In genomic region chr6:32819729-32820128, GRCh38 we compare ENCODE assay signal across 14 cellular contexts. TPM values are rescaled to one million over a fixed set of nuclear protein-coding genes. Genes with fewer than 3 reads are reported as not detected.
A peak's percentile ranks its signal among the peaks of the same experiment; 100 is the strongest.
DNase-seq lines count a peak whose midpoint lies in the region; ATAC-seq and TF ChIP-seq lines count a peak whose summit lies in the region.
"Had no signal": no experiment of that assay in that cellular context is flagged by ENCODE, and none has a peak within 500 bp of the region (broad histone marks: within the 10 kb centered on the region; RNA-seq: fewer than 3 reads in every experiment).

No MANE protein-coding gene starts in this region.

- H3K27me3 ChIP-seq in RWPE2 (ENCODE audit: insufficient read depth, poor library complexity, severe bottlenecking) (no peaks in the 10 kb centered on the region), tibial artery (no peaks in the 10 kb centered on the region)

- H3K4me1 ChIP-seq in RWPE2 (ENCODE audit: insufficient read depth, poor library complexity, severe bottlenecking) = peaks cover 14% of the 10 kb centered on the region
- H3K4me1 ChIP-seq in tibial artery = peaks cover 0 to 4% (median 0%) of the 10 kb centered on the region in 4 donors
- H3K4me1 ChIP-seq: lower lobe of right lung had no signal

- H3K4me3 ChIP-seq in RWPE2 (ENCODE audit: severe bottlenecking) (no peak overlapping the region), fibroblast of mammary gland (ENCODE audit: control insufficient read depth, low read depth, low read length) (no peak overlapping the region), tibial artery (no peak overlapping the region)
- H3K4me3 ChIP-seq: GM12878, lower lobe of right lung had no signal

- POLR2A ChIA-PET in activated CD8-positive, alpha-beta T cell treated with anti-CD3 and anti-CD28 coated beads for 36 hours (lab: Charles Lee) = interaction anchor here (0.9 to 4.3 kb wide), 5 partner anchors 8 to 25 kb away, joined by 3 to 25 read pairs (median 4); partner anchors contain the start of gene TAP2
- POLR2A ChIA-PET in activated CD8-positive, alpha-beta T cell treated with anti-CD3 and anti-CD28 coated beads, Interleukin-2, amount 10 ng/mL, durations not matched to agents 7 days and 5 days (lab: Charles Lee) = interaction anchor here (0.7 to 1.3 kb wide), 3 partner anchors 20 to 134 kb away, joined by 3 to 5 read pairs (median 3); no protein-coding TSS in a partner anchor

- ATAC-seq in activated CD8-positive, alpha-beta T cell treated with anti-CD3 and anti-CD28 coated beads for 36 hours = peak; percentile 17
- no peak for ATAC-seq in activated CD8-positive, alpha-beta T cell treated with anti-CD3 and anti-CD28 coated beads, Interleukin-2, amount 10 ng/mL, durations not matched to agents 7 days and 5 days
- ATAC-seq in RWPE2 (ENCODE audit: low read depth) = peak; percentile 86
- ATAC-seq: GM12878, lower lobe of right lung, sciatic nerve had no signal

- H3K36me3 ChIP-seq in RWPE2 (ENCODE audit: low read depth) (no peaks in the 10 kb centered on the region), tibial artery (no peaks in the 10 kb centered on the region)
- H3K36me3 ChIP-seq: lower lobe of right lung had no signal

- H3K4me1 Mint-ChIP-seq in activated CD8-positive, alpha-beta T cell treated with anti-CD3 and anti-CD28 coated beads for 36 hours (ENCODE audit: low read depth) = peaks cover 14% of the 10 kb centered on the region
- H3K4me1 Mint-ChIP-seq in activated CD8-positive, alpha-beta T cell treated with anti-CD3 and anti-CD28 coated beads, Interleukin-2, amount 10 ng/mL, durations not matched to agents 7 days and 5 days (ENCODE audit: low read depth) = peaks cover 16% of the 10 kb centered on the region
- H3K4me1 Mint-ChIP-seq in type B pancreatic cell (ENCODE audit: unreplicated experiment) (no peaks in the 10 kb centered on the region), progenitor cell of endocrine pancreas (ENCODE audit: low read depth) (no peaks in the 10 kb centered on the region)

- H3K9me3 ChIP-seq in RWPE2 (ENCODE audit: severe bottlenecking) (no peaks in the 10 kb centered on the region), tibial artery (no peaks in the 10 kb centered on the region)
- H3K9me3 ChIP-seq: lower lobe of right lung had no signal

- H3K9me3 Mint-ChIP-seq in activated CD8-positive, alpha-beta T cell treated with anti-CD3 and anti-CD28 coated beads for 36 hours = no peaks in the 10 kb centered on the region
- no peaks in the 10 kb centered on the region for H3K9me3 Mint-ChIP-seq in activated CD8-positive, alpha-beta T cell treated with anti-CD3 and anti-CD28 coated beads, Interleukin-2, amount 10 ng/mL, durations not matched to agents 7 days and 5 days (ENCODE audit: insufficient read depth)
- H3K9me3 Mint-ChIP-seq in type B pancreatic cell = peaks cover 8% of the 10 kb centered on the region
- no peaks in the 10 kb centered on the region for H3K9me3 Mint-ChIP-seq in progenitor cell of endocrine pancreas (ENCODE audit: low read depth)
- H3K9me3 Mint-ChIP-seq: activated naive CD4-positive, alpha-beta T cell treated with anti-CD3 and anti-CD28 coated beads, Interleukin-2, amount 50 U/mL, for 24 hours had no signal

- no peak for TF ChIP-seq CTCF in activated CD8-positive, alpha-beta T cell treated with anti-CD3 and anti-CD28 coated beads for 36 hours (IDR thresholded peaks at IDR 0.05)
- TF ChIP-seq CTCF in RWPE2 (IDR thresholded peaks at IDR 0.05; ENCODE audit: poor library complexity, severe bottlenecking) = no peak
- TF ChIP-seq CTCF in fibroblast of mammary gland (conservative IDR thresholded peaks at IDR 0.05; ENCODE audit: control insufficient read depth, insufficient read depth, low read depth, low read length) = no peak
- TF ChIP-seq CTCF in type B pancreatic cell (conservative IDR thresholded peaks at IDR 0.05) = no peak
- TF ChIP-seq CTCF in tibial artery (IDR thresholded peaks at IDR 0.05) = no peak
- TF ChIP-seq CTCF in progenitor cell of endocrine pancreas (IDR thresholded peaks at IDR 0.05; ENCODE audit: unreplicated experiment) = no peak

- CTCF ChIA-PET in activated CD8-positive, alpha-beta T cell treated with anti-CD3 and anti-CD28 coated beads for 36 hours (lab: Charles Lee) = interaction anchor here (0.7 to 2.0 kb wide), 6 partner anchors 8 to 52 kb away, joined by 3 to 9 read pairs (median 4); partner anchors contain the start of gene TAP2
- CTCF ChIA-PET in activated CD8-positive, alpha-beta T cell treated with anti-CD3 and anti-CD28 coated beads, Interleukin-2, amount 10 ng/mL, durations not matched to agents 7 days and 5 days (lab: Charles Lee) = interaction anchor here (1.0 to 1.3 kb wide), 2 partner anchors 12 to 133 kb away, joined by 3 to 4 read pairs; partner anchors contain the start of gene HLA-DMA

- no peaks in the 10 kb centered on the region for H3K27me3 Mint-ChIP-seq in activated CD8-positive, alpha-beta T cell treated with anti-CD3 and anti-CD28 coated beads for 36 hours
- H3K27me3 Mint-ChIP-seq in activated CD8-positive, alpha-beta T cell treated with anti-CD3 and anti-CD28 coated beads, Interleukin-2, amount 10 ng/mL, durations not matched to agents 7 days and 5 days (ENCODE audit: low read depth) = no peaks in the 10 kb centered on the region
- H3K27me3 Mint-ChIP-seq in type B pancreatic cell (peaks cover 3% of the 10 kb centered on the region), progenitor cell of endocrine pancreas (peaks cover 44% of the 10 kb centered on the region)
- H3K27me3 Mint-ChIP-seq: activated naive CD4-positive, alpha-beta T cell treated with anti-CD3 and anti-CD28 coated beads, Interleukin-2, amount 50 U/mL, for 24 hours had no signal

- no peak for DNase-seq in activated CD8-positive, alpha-beta T cell treated with anti-CD3 and anti-CD28 coated beads for 36 hours
- DNase-seq in activated CD8-positive, alpha-beta T cell treated with anti-CD3 and anti-CD28 coated beads, Interleukin-2, amount 10 ng/mL, durations not matched to agents 7 days and 5 days = no peak
- DNase-seq in RWPE2 (ENCODE audit: low spot score) (no peak), fibroblast of mammary gland (ENCODE audit: low read depth) (peak; percentile 94), type B pancreatic cell (ENCODE audit: extremely low spot score, unreplicated experiment) (no peak), tibial artery (no peak), progenitor cell of endocrine pancreas (ENCODE audit: low spot score, unreplicated experiment) (no peak)
- no peak for DNase-seq in stimulated activated naive CD4-positive, alpha-beta T cell treated with Interleukin-2 at 50 U/mL for 16 hours (lab: John Stamatoyannopoulos, UW)
- DNase-seq: lower lobe of right lung; NCI-H1092; stimulated activated CD8-positive, alpha-beta memory T cell treated with anti-CD3 and anti-CD28 coated beads, Interleukin-4, amount 100 ng/mL, for 48 hours had no signal

- no peak overlapping the region for H3K27ac Mint-ChIP-seq in activated CD8-positive, alpha-beta T cell treated with anti-CD3 and anti-CD28 coated beads for 36 hours
- no peak overlapping the region for H3K27ac Mint-ChIP-seq in activated CD8-positive, alpha-beta T cell treated with anti-CD3 and anti-CD28 coated beads, Interleukin-2, amount 10 ng/mL, durations not matched to agents 7 days and 5 days
- H3K27ac Mint-ChIP-seq in type B pancreatic cell (peak overlapping the region; percentile 91), progenitor cell of endocrine pancreas (no peak overlapping the region)
- H3K27ac Mint-ChIP-seq: activated naive CD4-positive, alpha-beta T cell treated with anti-CD3 and anti-CD28 coated beads, Interleukin-2, amount 50 U/mL, for 24 hours had no signal

- no peak overlapping the region for H3K4me3 Mint-ChIP-seq in activated CD8-positive, alpha-beta T cell treated with anti-CD3 and anti-CD28 coated beads for 36 hours
- no peak overlapping the region for H3K4me3 Mint-ChIP-seq in activated CD8-positive, alpha-beta T cell treated with anti-CD3 and anti-CD28 coated beads, Interleukin-2, amount 10 ng/mL, durations not matched to agents 7 days and 5 days
- H3K4me3 Mint-ChIP-seq in type B pancreatic cell = no peak overlapping the region
- H3K4me3 Mint-ChIP-seq in progenitor cell of endocrine pancreas (ENCODE audit: low read depth) = no peak overlapping the region
- H3K4me3 Mint-ChIP-seq: activated naive CD4-positive, alpha-beta T cell treated with anti-CD3 and anti-CD28 coated beads, Interleukin-2, amount 50 U/mL, for 24 hours had no signal

- intact Hi-C loops in activated CD8-positive, alpha-beta T cell treated with anti-CD3 and anti-CD28 coated beads for 36 hours (cut with micrococcal nuclease) = no loop called here
- intact Hi-C loops in tibial artery (cut with DNase I; ENCODE audit: low total_unique reads) = no loop called here

- peaks cover 11% of the 10 kb centered on the region for H3K36me3 Mint-ChIP-seq in activated CD8-positive, alpha-beta T cell treated with anti-CD3 and anti-CD28 coated beads for 36 hours (ENCODE audit: low read depth)
- peaks cover 23% of the 10 kb centered on the region for H3K36me3 Mint-ChIP-seq in activated CD8-positive, alpha-beta T cell treated with anti-CD3 and anti-CD28 coated beads, Interleukin-2, amount 10 ng/mL, durations not matched to agents 7 days and 5 days (ENCODE audit: low read depth)
- no peaks in the 10 kb centered on the region for H3K36me3 Mint-ChIP-seq in type B pancreatic cell
- H3K36me3 Mint-ChIP-seq in progenitor cell of endocrine pancreas (ENCODE audit: insufficient read depth) = no peaks in the 10 kb centered on the region
- H3K36me3 Mint-ChIP-seq: activated naive CD4-positive, alpha-beta T cell treated with anti-CD3 and anti-CD28 coated beads, Interleukin-2, amount 50 U/mL, for 24 hours had no signal

- H3K27ac ChIP-seq in RWPE2 (ENCODE audit: poor library complexity, severe bottlenecking) (no peak overlapping the region), tibial artery (no peak overlapping the region)
- H3K27ac ChIP-seq: lower lobe of right lung had no signal

RNA-seq across cellular contexts. Expression of gene HLA-DOB, which starts 2.9 kb away (rescaled TPM):
- total RNA-seq in activated CD8-positive, alpha-beta T cell treated with anti-CD3 and anti-CD28 coated beads for 36 hours = 10 to 100 TPM; 10.2 to 11.6 TPM
- 10 to 100 TPM; 15.6 to 17.0 TPM for total RNA-seq in activated CD8-positive, alpha-beta T cell treated with anti-CD3 and anti-CD28 coated beads, Interleukin-2, amount 10 ng/mL, durations not matched to agents 7 days and 5 days
- total RNA-seq in type B pancreatic cell (ENCODE audit: low replicate concordance) (0.88 TPM in 1 of 2 replicates, not detected in the other), progenitor cell of endocrine pancreas (not detected in 2 replicates)

RNA-seq across cellular contexts. Expression of gene TAP2, which starts 18.8 kb away (rescaled TPM):
- 100 to 1,000 TPM; 110 to 113 TPM for total RNA-seq in activated CD8-positive, alpha-beta T cell treated with anti-CD3 and anti-CD28 coated beads for 36 hours
- total RNA-seq in activated CD8-positive, alpha-beta T cell treated with anti-CD3 and anti-CD28 coated beads, Interleukin-2, amount 10 ng/mL, durations not matched to agents 7 days and 5 days = 100 to 1,000 TPM; 145 to 159 TPM
- total RNA-seq in type B pancreatic cell (ENCODE audit: low replicate concordance) (22.0 and 49.7 TPM in 2 replicates), progenitor cell of endocrine pancreas (2.0 and 5.1 TPM in 2 replicates)

RNA-seq across cellular contexts. Expression of gene PSMB8, which starts 24.1 kb away (rescaled TPM):
- total RNA-seq in activated CD8-positive, alpha-beta T cell treated with anti-CD3 and anti-CD28 coated beads for 36 hours = 100 to 1,000 TPM; 370 to 371 TPM
- 100 to 1,000 TPM; 385 to 397 TPM for total RNA-seq in activated CD8-positive, alpha-beta T cell treated with anti-CD3 and anti-CD28 coated beads, Interleukin-2, amount 10 ng/mL, durations not matched to agents 7 days and 5 days
- total RNA-seq in type B pancreatic cell (ENCODE audit: low replicate concordance) (17.3 and 36.8 TPM in 2 replicates), progenitor cell of endocrine pancreas (0.29 TPM in 1 of 2 replicates, not detected in the other)

RNA-seq across cellular contexts. Expression of gene TAP1, which starts 33.8 kb away (rescaled TPM):
- total RNA-seq in activated CD8-positive, alpha-beta T cell treated with anti-CD3 and anti-CD28 coated beads for 36 hours = 100 to 1,000 TPM; 210 to 211 TPM
- 100 to 1,000 TPM; 319 to 328 TPM for total RNA-seq in activated CD8-positive, alpha-beta T cell treated with anti-CD3 and anti-CD28 coated beads, Interleukin-2, amount 10 ng/mL, durations not matched to agents 7 days and 5 days
- total RNA-seq in type B pancreatic cell (ENCODE audit: low replicate concordance) (16.7 and 38.4 TPM in 2 replicates), progenitor cell of endocrine pancreas (0.50 and 1.1 TPM in 2 replicates)

RNA-seq across cellular contexts. Expression of gene PSMB9, which starts 34.3 kb away (rescaled TPM):
- total RNA-seq in activated CD8-positive, alpha-beta T cell treated with anti-CD3 and anti-CD28 coated beads for 36 hours = 100 to 1,000 TPM; 219 to 229 TPM
- total RNA-seq in activated CD8-positive, alpha-beta T cell treated with anti-CD3 and anti-CD28 coated beads, Interleukin-2, amount 10 ng/mL, durations not matched to agents 7 days and 5 days = 100 to 1,000 TPM; 319 to 325 TPM
- total RNA-seq in type B pancreatic cell (ENCODE audit: low replicate concordance) (5.7 and 16.9 TPM in 2 replicates), progenitor cell of endocrine pancreas (not detected in 2 replicates)
